ENCODE assay signal across 15 cellular contexts in the genomic region with DNA sequence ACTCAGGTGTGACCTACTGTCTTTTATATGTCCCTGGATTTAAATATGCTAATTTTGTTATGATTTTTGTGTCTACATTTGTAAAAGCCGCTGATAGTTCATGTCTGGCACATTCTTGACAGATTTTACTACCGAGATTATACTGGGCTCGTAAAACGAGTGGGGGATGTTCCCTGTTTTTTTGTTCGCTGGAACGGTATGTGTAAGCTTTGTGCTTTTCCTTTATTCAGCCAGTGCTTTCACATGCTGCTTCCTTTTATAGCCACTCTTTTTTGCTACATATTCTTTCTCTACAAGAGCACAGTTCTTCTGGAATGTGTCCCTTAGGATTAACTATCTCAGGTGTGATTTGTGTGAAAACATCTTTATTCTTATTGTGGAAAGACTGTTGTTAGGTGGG.
"Had no signal": no experiment of that assay in that cellular context is flagged by ENCODE, and none has a peak within 500 bp of the region (broad histone marks: within the 10 kb centered on the region; RNA-seq: fewer than 3 reads in every experiment).

No MANE protein-coding gene starts in this region.

- H3K36me3 ChIP-seq: upper lobe of right lung had no signal

- H3K9me3 ChIP-seq: gastroesophageal sphincter, left ventricle myocardium inferior, upper lobe of right lung had no signal

- ATAC-seq: gastroesophageal sphincter; natural killer cell treated with Interleukin-12 subunit alpha and Interleukin-12 subunit beta and Interleukin-15 and Interleukin-18, amount 100 ng/mL, for 72 hours; right cardiac atrium; upper lobe of right lung had no signal

- H3K4me1 ChIP-seq: upper lobe of right lung had no signal

- H3K27ac Mint-ChIP-seq: endodermal cell; memory B cell; natural killer cell treated with Interleukin-12 subunit alpha and Interleukin-12 subunit beta and Interleukin-15 and Interleukin-18, amount 100 ng/mL, for 72 hours; stimulated activated naive CD8-positive, alpha-beta T cell treated with anti-CD3 and anti-CD28 coated beads, Interleukin-15, Interleukin-2, amounts not matched to agents 100 ng/mL and 50 ng/mL, for 24 hours; T-helper 2 cell treated with Interferon-gamma antibody and Interleukin-4, amounts not matched to agents 5 μg/mL and 100 μg/mL, for 36 hours had no signal

- H3K27ac ChIP-seq: left ventricle myocardium inferior, upper lobe of right lung had no signal

- FAIRE-seq: keratinocyte, small intestine had no signal

- H3K9me3 Mint-ChIP-seq: endodermal cell; memory B cell; natural killer cell treated with Interleukin-12 subunit alpha and Interleukin-12 subunit beta and Interleukin-15 and Interleukin-18, amount 100 ng/mL, for 72 hours; stimulated activated naive CD8-positive, alpha-beta T cell treated with anti-CD3 and anti-CD28 coated beads, Interleukin-15, Interleukin-2, amounts not matched to agents 100 ng/mL and 50 ng/mL, for 24 hours; T-helper 2 cell treated with Interferon-gamma antibody and Interleukin-4, amounts not matched to agents 5 μg/mL and 100 μg/mL, for 36 hours had no signal

- H3K4me3 ChIP-seq: gastroesophageal sphincter, left ventricle myocardium inferior, upper lobe of right lung had no signal

- H3K4me3 Mint-ChIP-seq: endodermal cell; memory B cell; natural killer cell treated with Interleukin-12 subunit alpha and Interleukin-12 subunit beta and Interleukin-15 and Interleukin-18, amount 100 ng/mL, for 72 hours; stimulated activated naive CD8-positive, alpha-beta T cell treated with anti-CD3 and anti-CD28 coated beads, Interleukin-15, Interleukin-2, amounts not matched to agents 100 ng/mL and 50 ng/mL, for 24 hours; T-helper 2 cell treated with Interferon-gamma antibody and Interleukin-4, amounts not matched to agents 5 μg/mL and 100 μg/mL, for 36 hours had no signal

- H3K27me3 ChIP-seq: gastroesophageal sphincter, upper lobe of right lung had no signal

- DNase-seq: activated CD4-positive, CD25-positive, alpha-beta regulatory T cell treated with anti-CD3 and anti-CD28 coated beads, Interleukin-2, amount 50 U/mL, for 72 hours; activated naive CD4-positive, alpha-beta T cell treated with anti-CD3 and anti-CD28 coated beads, Interleukin-2, amount 50 U/mL, for 16 hours; activated T-cell treated with anti-CD3 and anti-CD28 coated beads, Interleukin-2, amount 50 U/mL, for 1 hour; endodermal cell; left ventricle myocardium inferior; nucleus accumbens; right cardiac atrium; small intestine had no signal
